ENCODE assay signal across 1 cellular context in the genomic region with DNA sequence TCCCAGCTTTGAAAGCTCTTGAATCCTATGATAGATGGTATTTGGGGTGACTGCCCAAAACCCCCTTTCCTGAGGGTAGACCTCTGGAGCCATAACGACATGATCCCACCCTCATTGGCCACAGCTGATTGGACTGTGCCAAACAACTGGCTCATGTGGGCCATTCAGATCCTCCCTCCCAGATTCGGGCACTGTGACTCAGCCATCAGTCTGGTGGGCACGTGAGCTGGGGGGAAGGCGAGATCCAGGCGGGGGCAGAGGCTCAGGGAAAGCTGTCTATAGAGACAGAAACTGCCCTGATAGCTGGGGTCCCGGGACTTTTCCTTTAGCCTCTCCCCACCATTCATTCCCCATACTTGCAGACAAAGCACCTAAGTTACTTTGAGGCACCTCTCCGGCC.
TF ChIP-seq lines count a peak whose summit lies in the region.

No MANE protein-coding gene starts in this region.

TF ChIP-seq in HepG2, 621 proteins besides CTCF, POLR2A, EP300 and RAD21:
- TF ChIP-seq BHLHE40 (IDR thresholded peaks at IDR 0.05; ENCODE audit: low read length) (peak; percentile 60; the same call in 1 of the 2 replicates), TAF1 (CRISPR knock-in tag; IDR thresholded peaks at IDR 0.05) (no peak)
